8 cellular contexts compared by ENCODE assay signal in genomic region chr7:135509589-135509838, GRCh38. TPM values are rescaled to one million over a fixed set of nuclear protein-coding genes. Genes with fewer than 3 reads are reported as not detected.
DNase-seq lines count a peak whose midpoint lies in the region; ATAC-seq and TF ChIP-seq lines count a peak whose summit lies in the region.

No MANE protein-coding gene starts in this region.

- H4K5ac ChIP-seq in IMR-90 (ENCODE audit: low read depth, low read length) = 0 out of 2 replicates have a peak overlapping the region, but pooled peaks have one; percentile 4

- H3K18ac ChIP-seq in IMR-90 (ENCODE audit: low read depth, low read length) = peak overlapping the region; percentile 2; the same call in 1 of the 2 replicates

- H2AK9ac ChIP-seq in IMR-90 (replicated peaks; ENCODE audit: low read depth, low read length, poor library complexity) = peak overlapping the region; percentile 95

- no peak for DNase-seq in AG04450 (ENCODE audit: low read depth, low spot score)
- DNase-seq in IMR-90 = peak; percentile 49
- no peak for DNase-seq in NCI-H446 treated with DMSO at 0.1 percent for 48 hours (lab: John Stamatoyannopoulos, UW)
- no peak for DNase-seq in stimulated activated CD4-positive, alpha-beta T cell treated with anti-CD3 and anti-CD28 coated beads, Interleukin-4, amount 100 ng/mL, for 4 hours
- DNase-seq in activated CD4-positive, alpha-beta T cell treated with anti-CD3 and anti-CD28 coated beads, Interleukin-2, amount 50 U/mL, for 48 hours = no peak

- no peak overlapping the region for H2BK20ac ChIP-seq in IMR-90 (ENCODE audit: low read depth, low read length)

- no peaks in the 10 kb centered on the region; the same call in 1 of the 2 replicates for H3K36me3 ChIP-seq in IMR-90 (ENCODE audit: control insufficient read depth, insufficient read depth, low read length)

- peak overlapping the region; percentile 96 for H3K27ac ChIP-seq in AG04450 (ENCODE audit: low read depth, low read length)
- H3K27ac ChIP-seq in IMR-90 (ENCODE audit: insufficient read depth, low read length) = peak overlapping the region; percentile 96
- H3K27ac ChIP-seq in cingulate gyrus (ENCODE audit: low read depth, low read length) = peak overlapping the region; percentile 76

- peak overlapping the region; percentile 96 for H3K56ac ChIP-seq in IMR-90 (ENCODE audit: extremely low read depth, insufficient read depth, low read length)

- no peak for TF ChIP-seq RAD21 in IMR-90 (IDR thresholded peaks at IDR 0.05; ENCODE audit: low read length)

- no peak overlapping the region for H2AK5ac ChIP-seq in IMR-90 (ENCODE audit: low read depth, low read length)

- H4K8ac ChIP-seq in IMR-90 (ENCODE audit: low read depth in 2 of 2, low read length in 2 of 2) = peak overlapping the region; percentile 36 to 51; a peak in 2 of 4 replicates

- CTCF ChIA-PET in AG04450 (lab: Charles Lee) (interaction anchor here (1.3 kb wide), 1 partner anchor 235 kb away, joined by 6 read pairs; no protein-coding TSS in a partner anchor), IMR-90 (lab: Yijun Ruan, JAX) (no interaction called here)

- H4K91ac ChIP-seq in IMR-90 (ENCODE audit: insufficient read depth, low read depth, low read length) = no peak overlapping the region

- peak overlapping the region; percentile 89 for H3K4me2 ChIP-seq in IMR-90 (ENCODE audit: low read depth, low read length)

- H3K4me3 ChIP-seq in AG04450 (ENCODE audit: low read depth, low read length) (peak overlapping the region; percentile 96), IMR-90 (ENCODE audit: insufficient read depth, low read depth, low read length) (peak overlapping the region; percentile 92), mononuclear cell (ENCODE audit: low read length) (peak overlapping the region; percentile 95)

- in situ Hi-C loops in IMR-90 (cut with MboI; ENCODE audit: low sequenced_read_pairs) = no loop called here

- intact Hi-C loops in IMR-90 (cut with micrococcal nuclease) = loop anchor here (2.0 kb wide), 2 partner anchors 95 to 111 kb away; no protein-coding TSS in a partner anchor

- POLR2A ChIA-PET in AG04450 (lab: Yijun Ruan, JAX) (interaction anchor here (0.6 kb wide), 1 partner anchor 440 kb away, joined by 3 read pairs; no protein-coding TSS in a partner anchor), IMR-90 (lab: Charles Lee; ENCODE audit: unreplicated experiment) (interaction anchor here (0.6 kb wide), 1 partner anchor 86 kb away, joined by 6 read pairs; no protein-coding TSS in a partner anchor)

- peak overlapping the region; percentile 96 for H2BK5ac ChIP-seq in IMR-90 (ENCODE audit: low read depth, low read length, poor library complexity, severe bottlenecking)

- ATAC-seq in IMR-90 (ENCODE audit: low read depth) (no peak), GM21381 (IDR thresholded peaks at IDR 0.05; ENCODE audit: unreplicated experiment) (no peak)

- H3K4me1 ChIP-seq in IMR-90 (ENCODE audit: control insufficient read depth, insufficient read depth, low read length) (no peaks in the 10 kb centered on the region), mononuclear cell (ENCODE audit: insufficient read depth, low read length) (peaks cover 27% of the 10 kb centered on the region)

- TF ChIP-seq POLR2A in IMR-90 (IDR thresholded peaks at IDR 0.05; ENCODE audit: low read depth, low read length) = no peak

- peaks cover 28% of the 10 kb centered on the region; the same call in 1 of the 2 replicates for H4K20me1 ChIP-seq in IMR-90 (ENCODE audit: insufficient read depth, low read length)

- H3K4ac ChIP-seq in IMR-90 (ENCODE audit: low read depth, low read length) = peak overlapping the region; percentile 83

- peak overlapping the region; percentile 100 for H2AFZ ChIP-seq in IMR-90 (replicated peaks; ENCODE audit: low read length, poor library complexity)

- peak overlapping the region; percentile 69 for H3K14ac ChIP-seq in IMR-90 (replicated peaks; ENCODE audit: low read depth, low read length)

- H3K23ac ChIP-seq in IMR-90 (ENCODE audit: low read depth, low read length) = peak overlapping the region; percentile 73

- H3K9me3 ChIP-seq in AG04450 (ENCODE audit: control insufficient read depth, insufficient read depth, low read length) (no peaks in the 10 kb centered on the region; the same call in 1 of the 2 replicates), IMR-90 (ENCODE audit: control insufficient read depth, insufficient read depth, low read length) (no peaks in the 10 kb centered on the region), mononuclear cell (ENCODE audit: low read depth, low read length) (no peaks in the 10 kb centered on the region)

- BruUV-seq in IMR-90 (replicated peaks; lab: Mats Ljungman, UMichigan) = no TSS peak

- TF ChIP-seq CTCF in AG04450 (IDR thresholded peaks at IDR 0.05; ENCODE audit: low read depth, low read length) = no peak
- TF ChIP-seq CTCF in IMR-90 (conservative IDR thresholded peaks at IDR 0.05; ENCODE audit: low read depth, low read length) = no peak

- no peaks in the 10 kb centered on the region for H3K9me1 ChIP-seq in IMR-90 (ENCODE audit: insufficient read depth, low read length)

- H2BK120ac ChIP-seq in IMR-90 (ENCODE audit: low read depth, low read length) = no peak overlapping the region

- 7% methylated on average over 3 of the region's 14 CpGs; no CpG with 5 or more reads in 1 of the 2 experiments for WGBS in IMR-90 (ENCODE audit: extremely low coverage in 2 of 2, insufficient read length in 1 of 2), 2 experiments

- dilution Hi-C loops in IMR-90 (cut with HindIII; ENCODE audit: low sequenced_read_pairs, unreplicated experiment) = no loop called here

- H3K27me3 ChIP-seq in AG04450 (ENCODE audit: control insufficient read depth, insufficient read depth, low read length) = no peaks in the 10 kb centered on the region
- H3K27me3 ChIP-seq in IMR-90 (ENCODE audit: control insufficient read depth, insufficient read depth, low read length) = no peaks in the 10 kb centered on the region
- H3K27me3 ChIP-seq in mononuclear cell (ENCODE audit: insufficient read depth, low read length) = no peaks in the 10 kb centered on the region

- H2BK15ac ChIP-seq in IMR-90 (ENCODE audit: low read depth, low read length) = no peak overlapping the region

- peak overlapping the region; percentile 98 for H3K9ac ChIP-seq in IMR-90 (ENCODE audit: low read depth, low read length)

- H3K79me1 ChIP-seq in IMR-90 (ENCODE audit: low read depth in 1 of 2, low read length in 2 of 2) = peaks cover 0 to 13% of the 10 kb centered on the region in 2 experiments; a peak in 2 of 4 replicates

TF ChIP-seq in IMR-90, 13 proteins besides CTCF, POLR2A, EP300 and RAD21:
- 0 out of 2 replicates have a peak, but pooled peaks have one; percentile 11 for TF ChIP-seq MXI1 (IDR thresholded peaks at IDR 0.05; ENCODE audit: borderline replicate concordance, low read depth, low read length)
- no peak for TF ChIP-seq MAZ (IDR thresholded peaks at IDR 0.05; ENCODE audit: borderline replicate concordance, low read depth, low read length)

RNA-seq across cellular contexts. Expression of gene CNOT4, which starts 0.4 kb away (rescaled TPM):
- 15.8 and 17.0 TPM in 2 replicates for polyA plus RNA-seq in AG04450 (2011; rRNA removed)
- 20.4 and 22.4 TPM in 2 replicates for polyA minus RNA-seq in AG04450 (2011; rRNA and poly(A)+ RNA removed)
- total RNA-seq in IMR-90 (2012; rRNA removed) = 8.1 and 10.0 TPM in 2 replicates
- 7.0 and 7.3 TPM in 2 replicates for polyA plus RNA-seq in IMR-90 (2012; rRNA removed)
- 1.3 and 2.4 TPM in 2 replicates for polyA plus RNA-seq in IMR-90 (2012; cell fraction: cytosol; rRNA removed)
- 4.7 and 14.9 TPM in 2 replicates for polyA plus RNA-seq in IMR-90 (2012; cell fraction: nucleus; rRNA removed; ENCODE audit: low replicate concordance)
- 19.8 TPM for total RNA-seq in mononuclear cell

RNA-seq across cellular contexts. Expression of gene NUP205, which starts 48.2 kb away (rescaled TPM):
- polyA plus RNA-seq in AG04450 (2011; rRNA removed) = 33.1 and 36.2 TPM in 2 replicates
- 46.3 and 58.3 TPM in 2 replicates for polyA minus RNA-seq in AG04450 (2011; rRNA and poly(A)+ RNA removed)
- 81.7 and 84.6 TPM in 2 replicates for total RNA-seq in IMR-90 (2012; rRNA removed)
- polyA plus RNA-seq in IMR-90 (2012; rRNA removed) = 27.5 and 29.5 TPM in 2 replicates
- 8.0 and 14.8 TPM in 2 replicates for polyA plus RNA-seq in IMR-90 (2012; cell fraction: cytosol; rRNA removed)
- 9.8 and 41.3 TPM in 2 replicates for polyA plus RNA-seq in IMR-90 (2012; cell fraction: nucleus; rRNA removed; ENCODE audit: low replicate concordance)
- total RNA-seq in mononuclear cell = 42.4 TPM
